In the genomic region with DNA sequence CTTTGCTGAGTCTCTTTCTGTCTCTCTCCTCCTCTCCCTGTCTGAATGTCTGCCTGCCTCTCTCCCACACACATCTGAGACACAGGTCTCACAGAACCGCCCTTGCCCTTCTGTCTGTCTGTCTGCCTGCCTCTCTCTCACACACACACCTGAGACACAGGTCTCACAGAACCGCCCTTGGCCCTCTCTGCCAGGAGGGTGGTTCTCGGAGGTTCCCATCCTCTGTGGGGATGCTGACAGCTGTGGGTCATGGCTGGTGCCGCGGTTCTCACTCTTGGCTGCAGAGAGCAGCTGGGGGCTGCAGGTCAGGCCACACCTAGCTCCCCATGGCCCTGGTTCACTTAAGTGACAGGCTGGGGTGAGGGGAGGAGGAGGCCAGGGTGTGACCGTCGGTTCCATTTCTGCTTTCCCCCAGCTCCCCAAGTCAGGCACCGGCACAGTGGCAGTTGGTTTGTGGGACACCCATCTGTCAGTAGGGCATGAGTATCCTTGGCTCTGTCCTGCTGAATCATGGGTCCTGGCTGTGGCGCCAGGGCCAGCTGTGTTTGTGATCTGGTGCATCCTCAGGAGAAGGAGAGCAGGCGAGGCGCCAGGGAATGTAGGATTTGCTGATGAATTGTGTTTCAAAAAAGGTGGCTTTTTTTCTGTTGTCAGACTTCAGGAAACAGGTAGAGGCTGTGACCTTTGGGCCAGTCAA, we compare ENCODE assay signal across 11 cellular contexts. TPM values are rescaled to one million over a fixed set of nuclear protein-coding genes. Genes with fewer than 3 reads are reported as not detected.
DNase-seq lines count a peak whose midpoint lies in the region; ATAC-seq lines count a peak whose summit lies in the region.
"Had no signal": no experiment of that assay in that cellular context is flagged by ENCODE, and none has a peak within 500 bp of the region (broad histone marks: within the 10 kb centered on the region; RNA-seq: fewer than 3 reads in every experiment).

No MANE protein-coding gene starts in this region.

- H3K14ac ChIP-seq in neuronal stem cell (ENCODE audit: low read length): no peak overlapping the region

- peak overlapping the region; percentile 89 for H3K23ac ChIP-seq in neuronal stem cell (ENCODE audit: low read depth, low read length, poor library complexity)

- no peak overlapping the region for H3K4me2 ChIP-seq in neuronal stem cell (ENCODE audit: insufficient read depth, low read length, poor library complexity, severe bottlenecking)

- no peaks in the 10 kb centered on the region for H3K79me1 ChIP-seq in neuronal stem cell (ENCODE audit: low read depth, low read length)

- H2BK15ac ChIP-seq in neuronal stem cell (ENCODE audit: low read length): no peak overlapping the region

- H3K9ac ChIP-seq in neuronal stem cell (ENCODE audit: low read depth, low read length, poor library complexity): peak overlapping the region; percentile 12

- H3K4me1 Mint-ChIP-seq in activated naive CD8-positive, alpha-beta T cell treated with anti-CD3 and anti-CD28 coated beads for 36 hours: peaks cover 13% of the 10 kb centered on the region

- peak; percentile 61 for DNase-seq in NCI-H748 (lab: John Stamatoyannopoulos, UW; ENCODE audit: unreplicated experiment)
- no peak for DNase-seq in NCI-H748 treated with DMSO at 0.1 percent for 48 hours (lab: John Stamatoyannopoulos, UW)
- DNase-seq in NCI-H2029 (lab: John Stamatoyannopoulos, UW): peak; percentile 55
- no peak for DNase-seq in activated naive CD8-positive, alpha-beta T cell treated with anti-CD3 and anti-CD28 coated beads for 36 hours
- DNase-seq in neuronal stem cell (ENCODE audit: low spot score): no peak
- no peak for DNase-seq in HT-29 (ENCODE audit: low spot score)
- no peak for DNase-seq in NCI-H1436 treated with DMSO at 0.1 percent for 48 hours (lab: John Stamatoyannopoulos, UW)
- DNase-seq: Kasumi-1 had no signal

- H3K27me3 Mint-ChIP-seq in activated naive CD8-positive, alpha-beta T cell treated with anti-CD3 and anti-CD28 coated beads for 36 hours: peaks cover 2% of the 10 kb centered on the region

- H3K27me3 ChIP-seq in neuronal stem cell (ENCODE audit: control insufficient read depth in 3 of 3, insufficient read depth in 3 of 3, low read depth in 1 of 3, low read length in 3 of 3): peaks cover 11 to 79% (median 49%) of the 10 kb centered on the region in 3 experiments

- H3K4ac ChIP-seq in neuronal stem cell (ENCODE audit: low read length): no peak overlapping the region

- no peaks in the 10 kb centered on the region for H3K36me3 Mint-ChIP-seq in activated naive CD8-positive, alpha-beta T cell treated with anti-CD3 and anti-CD28 coated beads for 36 hours

- H3K36me3 ChIP-seq in neuronal stem cell (replicated peaks in 1 of 2; ENCODE audit: control insufficient read depth in 2 of 2, insufficient read depth in 2 of 2, low read length in 2 of 2): peaks cover 0 to 2% of the 10 kb centered on the region in 2 donors
- H3K36me3 ChIP-seq: heart right ventricle had no signal

- no peak overlapping the region for H3K27ac ChIP-seq in neuronal stem cell (replicated peaks; ENCODE audit: low read length)

- peak overlapping the region; percentile 49 for H3K18ac ChIP-seq in neuronal stem cell (ENCODE audit: low read length)

- H4K91ac ChIP-seq in neuronal stem cell (ENCODE audit: low read depth, low read length, poor library complexity): no peak overlapping the region

- H4K8ac ChIP-seq in neuronal stem cell (ENCODE audit: low read depth, low read length): no peak overlapping the region

- H2AFZ ChIP-seq in neuronal stem cell (ENCODE audit: low read length): peak overlapping the region; percentile 99

- H2BK5ac ChIP-seq in neuronal stem cell (ENCODE audit: low read length): no peak overlapping the region

- H3K4me1 ChIP-seq in neuronal stem cell (ENCODE audit: control insufficient read depth in 2 of 2, insufficient read depth in 1 of 2, low read depth in 1 of 2, low read length in 2 of 2): peaks cover 6 to 10% of the 10 kb centered on the region in 2 donors

- H2BK12ac ChIP-seq in neuronal stem cell (ENCODE audit: low read length): no peak overlapping the region

- no peak for ATAC-seq in HG02763 (IDR thresholded peaks at IDR 0.05; ENCODE audit: unreplicated experiment)

- H2BK120ac ChIP-seq in neuronal stem cell (ENCODE audit: low read depth, low read length): no peak overlapping the region

- no peak overlapping the region for H2AK5ac ChIP-seq in neuronal stem cell (ENCODE audit: low read depth, low read length)

- no peak overlapping the region for H3K4me3 ChIP-seq in neuronal stem cell (ENCODE audit: low read length in 2 of 2)

- WGBS in neuronal stem cell (ENCODE audit: extremely low coverage in 2 of 2, insufficient read length in 2 of 2, insufficient replicate concordance in 1 of 2), 2 donors: no CpG with 5 or more reads among the region's 11 CpGs

- peak overlapping the region; percentile 90 for H3K27ac Mint-ChIP-seq in activated naive CD8-positive, alpha-beta T cell treated with anti-CD3 and anti-CD28 coated beads for 36 hours

- no peaks in the 10 kb centered on the region for H3K9me3 Mint-ChIP-seq in activated naive CD8-positive, alpha-beta T cell treated with anti-CD3 and anti-CD28 coated beads for 36 hours

- H3K4me3 Mint-ChIP-seq in activated naive CD8-positive, alpha-beta T cell treated with anti-CD3 and anti-CD28 coated beads for 36 hours: peak overlapping the region; percentile 90

- H3K9me3 ChIP-seq in neuronal stem cell (replicated peaks in 1 of 2; ENCODE audit: control insufficient read depth in 2 of 2, insufficient read depth in 1 of 2, low read depth in 1 of 2, low read length in 2 of 2): no peaks in the 10 kb centered on the region
- H3K9me3 ChIP-seq: A549, heart right ventricle had no signal

RNA-seq across cellular contexts. Expression of gene CLPTM1L, which starts 42.3 kb away (rescaled TPM):
- 10 to 100 TPM; 90.0 to 91.6 TPM for total RNA-seq in activated naive CD8-positive, alpha-beta T cell treated with anti-CD3 and anti-CD28 coated beads for 36 hours
- 49.2 TPM for polyA plus RNA-seq in neuronal stem cell (2013, experiment 1 of 2)
- 50.1 TPM for polyA plus RNA-seq in neuronal stem cell (2013, experiment 2 of 2)
- total RNA-seq in HT-29 (2014; rRNA removed; shearing (Covaris generic)): 392 and 406 TPM in 2 replicates

RNA-seq across cellular contexts. Expression of gene SLC6A3, which starts 58.0 kb away (rescaled TPM):
- total RNA-seq in activated naive CD8-positive, alpha-beta T cell treated with anti-CD3 and anti-CD28 coated beads for 36 hours: not detected
- polyA plus RNA-seq in neuronal stem cell (2013, experiment 1 of 2): 0.26 TPM
- polyA plus RNA-seq in neuronal stem cell (2013, experiment 2 of 2): 0.15 TPM
- total RNA-seq in HT-29 (2014; rRNA removed; shearing (Covaris generic)): not detected in 2 replicates

Comparison
In these comparisons a context has a peak if more than half of its experiments do, and no peak if none do; other contexts are left out.
1. DNase-seq: peak in NCI-H748 (single experiment) and NCI-H2029 (single experiment); none in NCI-H748 treated with DMSO at 0.1 percent for 48 hours (single experiment), activated naive CD8-positive, alpha-beta T cell treated with anti-CD3 and anti-CD28 coated beads for 36 hours (single experiment), neuronal stem cell (single experiment), HT-29 (single experiment) and NCI-H1436 treated with DMSO at 0.1 percent for 48 hours (single experiment).